13 cellular contexts compared by ENCODE assay signal in the genomic region with DNA sequence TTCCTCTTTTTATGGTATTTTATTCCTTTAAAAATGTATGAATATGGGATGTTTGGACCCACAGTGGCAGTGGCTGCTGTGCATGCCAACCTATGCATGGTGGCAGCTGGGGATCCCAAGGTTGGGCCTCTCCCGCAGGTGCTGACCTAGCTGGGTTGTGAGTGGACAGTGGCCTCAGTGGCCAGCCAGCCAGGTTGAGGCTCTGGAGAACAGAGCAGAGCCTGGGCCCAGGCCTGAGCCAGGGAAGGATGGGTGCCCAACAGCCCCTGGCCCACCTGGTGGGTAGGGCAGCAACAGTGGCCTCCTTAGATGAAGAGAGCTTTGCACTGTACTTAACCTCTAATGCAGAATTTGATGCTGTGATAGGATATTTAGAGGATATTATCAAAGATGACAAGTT.
DNase-seq lines count a peak whose midpoint lies in the region; ATAC-seq and TF ChIP-seq lines count a peak whose summit lies in the region.
"Had no signal": no experiment of that assay in that cellular context is flagged by ENCODE, and none has a peak within 500 bp of the region (broad histone marks: within the 10 kb centered on the region; RNA-seq: fewer than 3 reads in every experiment).

No MANE protein-coding gene starts in this region.

- no peaks in the 10 kb centered on the region for H3K9me3 ChIP-seq in RWPE2 (ENCODE audit: severe bottlenecking)
- H3K9me3 ChIP-seq in smooth muscle cell (replicated peaks; ENCODE audit: low read depth), result no peaks in the 10 kb centered on the region
- no peaks in the 10 kb centered on the region for H3K9me3 ChIP-seq in upper lobe of right lung
- H3K9me3 ChIP-seq: Caco-2, HAP-1 had no signal

- peak overlapping the region; percentile 70 for H3K27ac ChIP-seq in RWPE2 (ENCODE audit: poor library complexity, severe bottlenecking)
- H3K27ac ChIP-seq in foreskin keratinocyte, result peak overlapping the region; percentile 99
- peak overlapping the region; percentile 86 for H3K27ac ChIP-seq in smooth muscle cell (ENCODE audit: low read depth)
- H3K27ac ChIP-seq in upper lobe of right lung, result no peak overlapping the region
- H3K27ac ChIP-seq: C4-2B had no signal

- ATAC-seq in RWPE2 (ENCODE audit: low read depth) (no peak), foreskin keratinocyte (no peak), upper lobe of right lung (no peak), HG03175 (IDR thresholded peaks at IDR 0.05; ENCODE audit: unreplicated experiment) (no peak)

- H3K27me3 ChIP-seq in RWPE2 (ENCODE audit: insufficient read depth, poor library complexity, severe bottlenecking) (no peaks in the 10 kb centered on the region), foreskin keratinocyte (no peaks in the 10 kb centered on the region), smooth muscle cell (ENCODE audit: low read depth) (no peaks in the 10 kb centered on the region), upper lobe of right lung (no peaks in the 10 kb centered on the region)

- peak overlapping the region; percentile 30 for H3K9ac ChIP-seq in smooth muscle cell (ENCODE audit: low read depth)

- H3F3A ChIP-seq in smooth muscle cell (ENCODE audit: low read depth), result peaks cover 6% of the 10 kb centered on the region

- no peaks in the 10 kb centered on the region for H3K79me2 ChIP-seq in smooth muscle cell (ENCODE audit: low read depth)

- TF ChIP-seq CTCF in RWPE2 (IDR thresholded peaks at IDR 0.05; ENCODE audit: poor library complexity, severe bottlenecking) (no peak), foreskin keratinocyte (conservative IDR thresholded peaks at IDR 0.05) (no peak), smooth muscle cell (IDR thresholded peaks at IDR 0.05; ENCODE audit: borderline replicate concordance, insufficient read depth, poor library complexity, severe bottlenecking) (no peak), upper lobe of right lung (IDR thresholded peaks at IDR 0.05) (no peak)

- no peaks in the 10 kb centered on the region for H4K20me1 ChIP-seq in smooth muscle cell (ENCODE audit: low read depth)

- H3K4me3 ChIP-seq in RWPE2 (ENCODE audit: severe bottlenecking) (no peak overlapping the region), smooth muscle cell (no peak overlapping the region), upper lobe of right lung (no peak overlapping the region)
- H3K4me3 ChIP-seq: HAP-1 had no signal

- no peak overlapping the region for H3K4me2 ChIP-seq in smooth muscle cell

- peaks cover 45% of the 10 kb centered on the region for H3K4me1 ChIP-seq in RWPE2 (ENCODE audit: insufficient read depth, poor library complexity, severe bottlenecking)
- H3K4me1 ChIP-seq in foreskin keratinocyte, result peaks cover 33% of the 10 kb centered on the region
- H3K4me1 ChIP-seq in smooth muscle cell (ENCODE audit: low read depth), result no peaks in the 10 kb centered on the region
- no peaks in the 10 kb centered on the region for H3K4me1 ChIP-seq in upper lobe of right lung
- H3K4me1 ChIP-seq: HAP-1 had no signal

- DNase-seq in RWPE2 (ENCODE audit: low spot score) (no peak), foreskin keratinocyte (no peak), smooth muscle cell (lab: John Stamatoyannopoulos, UW; ENCODE audit: unreplicated experiment) (no peak), upper lobe of right lung (peak; percentile 56), NCI-H1092 (lab: John Stamatoyannopoulos, UW) (no peak), posterior vena cava (ENCODE audit: low spot score) (no peak)
- DNase-seq: AML-193; Caco-2; CD4-positive, alpha-beta T cell; IMR-90 had no signal

- H2AFZ ChIP-seq in smooth muscle cell (ENCODE audit: low read depth), result no peak overlapping the region

- H3K36me3 ChIP-seq in RWPE2 (ENCODE audit: low read depth) (no peaks in the 10 kb centered on the region), smooth muscle cell (ENCODE audit: low read depth) (no peaks in the 10 kb centered on the region), upper lobe of right lung (no peaks in the 10 kb centered on the region)
- H3K36me3 ChIP-seq: HAP-1 had no signal

- WGBS in smooth muscle cell (ENCODE audit: low lambda C conversion rate), result 96% methylated on average over 1 of the region's 1 CpG

- intact Hi-C loops in upper lobe of right lung (cut with DNase I) (no loop called here), posterior vena cava (cut with DNase I) (no loop called here)
